Comparison of ENCODE assay signal across 8 cellular contexts in genomic region chr3:41198950-41199865, GRCh38. TPM values are rescaled to one million over a fixed set of nuclear protein-coding genes. Genes with fewer than 3 reads are reported as not detected.
DNase-seq lines count a peak whose midpoint lies in the region; ATAC-seq lines count a peak whose summit lies in the region.

CTNNB1 (plus strand) TSS chr3:41199505; CDS start chr3:41224069, 24,564 bp downstream.

- peaks cover 2% of the 10 kb centered on the region for H3K36me3 Mint-ChIP-seq in activated CD4-positive, alpha-beta T cell treated with anti-CD3 and anti-CD28 coated beads, Interleukin-2, amount 10 ng/mL, durations not matched to agents 7 days and 5 days (ENCODE audit: low read depth)

- H3K4me3 Mint-ChIP-seq in activated CD4-positive, alpha-beta T cell treated with anti-CD3 and anti-CD28 coated beads, Interleukin-2, amount 10 ng/mL, durations not matched to agents 7 days and 5 days, result peak within 1 kb of the TSS; percentile 86

- peak; percentile 83 to 89 for DNase-seq in AML-193 (lab: John Stamatoyannopoulos, UW)
- peak; percentile 53 for DNase-seq in NCI-H524 treated with DMSO at 0.1 percent for 48 hours (lab: John Stamatoyannopoulos, UW)
- DNase-seq in activated CD4-positive, alpha-beta T cell treated with anti-CD3 and anti-CD28 coated beads, Interleukin-2, amount 10 ng/mL, durations not matched to agents 7 days and 5 days, result peak; percentile 89
- peak; percentile 89 for DNase-seq in cortex of kidney (lab: John Stamatoyannopoulos, UW)
- DNase-seq in left lobe of liver (ENCODE audit: low spot score), result peak; percentile 94
- DNase-seq in stimulated activated CD4-positive, alpha-beta T cell treated with anti-CD3 and anti-CD28 coated beads, Interleukin-2, amount 100 ng/mL, for 4 hours (ENCODE audit: low read depth), result peak; percentile 87

- peaks cover 36% of the 10 kb centered on the region for H3K4me1 Mint-ChIP-seq in activated CD4-positive, alpha-beta T cell treated with anti-CD3 and anti-CD28 coated beads, Interleukin-2, amount 10 ng/mL, durations not matched to agents 7 days and 5 days

- H3K9me3 Mint-ChIP-seq in activated CD4-positive, alpha-beta T cell treated with anti-CD3 and anti-CD28 coated beads, Interleukin-2, amount 10 ng/mL, durations not matched to agents 7 days and 5 days, result no peaks in the 10 kb centered on the region

- ATAC-seq in GM19023 (IDR thresholded peaks at IDR 0.05; ENCODE audit: unreplicated experiment) (peak; percentile 74), HG03342 (IDR thresholded peaks at IDR 0.05; ENCODE audit: unreplicated experiment) (peak; percentile 69), left lobe of liver (peak; percentile 93)

- CTCF ChIA-PET in activated CD4-positive, alpha-beta T cell treated with anti-CD3 and anti-CD28 coated beads, Interleukin-2, amount 10 ng/mL, durations not matched to agents 7 days and 5 days (lab: Charles Lee), result interaction anchor here (0.6 kb wide), 1 partner anchor 613 kb away, joined by 3 read pairs; no protein-coding TSS in a partner anchor

- peak within 1 kb of the TSS; percentile 94 for H3K27ac Mint-ChIP-seq in activated CD4-positive, alpha-beta T cell treated with anti-CD3 and anti-CD28 coated beads, Interleukin-2, amount 10 ng/mL, durations not matched to agents 7 days and 5 days

- POLR2A ChIA-PET in activated CD4-positive, alpha-beta T cell treated with anti-CD3 and anti-CD28 coated beads, Interleukin-2, amount 10 ng/mL, durations not matched to agents 7 days and 5 days (lab: Charles Lee), result interaction anchor here (0.7 kb wide), 1 partner anchor 848 kb away, joined by 3 read pairs; no protein-coding TSS in a partner anchor

- H3K27me3 Mint-ChIP-seq in activated CD4-positive, alpha-beta T cell treated with anti-CD3 and anti-CD28 coated beads, Interleukin-2, amount 10 ng/mL, durations not matched to agents 7 days and 5 days, result peaks cover 27% of the 10 kb centered on the region

RNA-seq across cellular contexts. Expression of gene CTNNB1, which starts in this region (rescaled TPM):
- 100 to 1,000 TPM; 118 to 129 TPM for total RNA-seq in activated CD4-positive, alpha-beta T cell treated with anti-CD3 and anti-CD28 coated beads, Interleukin-2, amount 10 ng/mL, durations not matched to agents 7 days and 5 days
- 157 TPM for total RNA-seq in left lobe of liver

Comparison
In these comparisons a context has a peak if more than half of its experiments do, and no peak if none do; other contexts are left out.
1. Peak in every context shown above with its lines: DNase-seq and ATAC-seq.